Comparison of ENCODE assay signal across 13 cellular contexts in genomic region chr9:88748566-88749238, GRCh38.
DNase-seq lines count a peak whose midpoint lies in the region; ATAC-seq and TF ChIP-seq lines count a peak whose summit lies in the region.
"Had no signal": no experiment of that assay in that cellular context is flagged by ENCODE, and none has a peak within 500 bp of the region (broad histone marks: within the 10 kb centered on the region; RNA-seq: fewer than 3 reads in every experiment).

No MANE protein-coding gene starts in this region.

- H4K91ac ChIP-seq in trophoblast cell (ENCODE audit: low read depth, low read length) = peak overlapping the region; percentile 41

- H3K9me3 Mint-ChIP-seq in WTC11 (peaks cover 19% of the 10 kb centered on the region), type B pancreatic cell (no peaks in the 10 kb centered on the region)

- no peak overlapping the region for H3K4me3 Mint-ChIP-seq in WTC11
- H3K4me3 Mint-ChIP-seq in type B pancreatic cell = no peak overlapping the region

- WGBS in heart left ventricle, 4 donors = 56 to 73% (median 63%) methylated on average over 5 of the region's 5 CpGs
- WGBS in trophoblast cell (ENCODE audit: extremely low coverage, insufficient coverage, insufficient read length) = no CpG with 5 or more reads among the region's 5 CpGs

- TF ChIP-seq POLR2A in heart left ventricle (IDR thresholded peaks at IDR 0.05) = no peak

- peak overlapping the region; percentile 61 for H2BK120ac ChIP-seq in trophoblast cell (ENCODE audit: insufficient read depth, low read length, poor library complexity)

- H3K36me3 ChIP-seq in heart left ventricle (no peaks in the 10 kb centered on the region), trophoblast cell (ENCODE audit: control insufficient read depth in 1 of 2, insufficient read depth in 2 of 2, low read length in 2 of 2) (no peaks in the 10 kb centered on the region)

- peaks cover 41% of the 10 kb centered on the region for H3K79me1 ChIP-seq in trophoblast cell (ENCODE audit: low read length)

- H3K27me3 Mint-ChIP-seq in WTC11 (ENCODE audit: low read depth) (no peaks in the 10 kb centered on the region), type B pancreatic cell (peaks cover 3% of the 10 kb centered on the region)

- no peak overlapping the region for H3K4me3 ChIP-seq in AG04450 (ENCODE audit: low read depth, low read length)
- H3K4me3 ChIP-seq in heart left ventricle = no peak overlapping the region
- no peak overlapping the region for H3K4me3 ChIP-seq in trophoblast cell (ENCODE audit: low read depth, low read length)

- POLR2A ChIA-PET in AG04450 (lab: Yijun Ruan, JAX) (no interaction called here), WTC11 (lab: Charles Lee) (no interaction called here)

- peaks cover 35% of the 10 kb centered on the region for H3K4me1 Mint-ChIP-seq in WTC11
- peaks cover 58% of the 10 kb centered on the region for H3K4me1 Mint-ChIP-seq in type B pancreatic cell (ENCODE audit: unreplicated experiment)

- ATAC-seq in WTC11 = no peak
- peak; percentile 71 to 80 (median 74) for ATAC-seq in heart left ventricle
- ATAC-seq in GM19035 (IDR thresholded peaks at IDR 0.05; ENCODE audit: unreplicated experiment) = no peak

- CTCF ChIA-PET in AG04450 (lab: Charles Lee) (interaction anchor here (1.1 kb wide), 1 partner anchor 252 kb away, joined by 3 read pairs; no protein-coding TSS in a partner anchor), WTC11 (lab: Charles Lee) (no interaction called here)

- H3K27me3 ChIP-seq in AG04450 (ENCODE audit: control insufficient read depth, insufficient read depth, low read length) (no peaks in the 10 kb centered on the region), heart left ventricle (no peaks in the 10 kb centered on the region), trophoblast cell (ENCODE audit: insufficient read depth, low read length) (no peaks in the 10 kb centered on the region)

- no peak overlapping the region for H4K12ac ChIP-seq in trophoblast cell (ENCODE audit: low read depth, low read length)

- no peak overlapping the region for H3K18ac ChIP-seq in trophoblast cell (ENCODE audit: low read length)

- intact Hi-C loops in heart left ventricle (cut with DNase I) = loop anchor here in 1 of 10 donors (10.0 kb wide), 1 partner anchor 154 kb away; no protein-coding TSS in a partner anchor

- peaks cover 0 to 38% (median 19%) of the 10 kb centered on the region in 12 donors for H3K4me1 ChIP-seq in heart left ventricle
- peaks cover 28 to 37% of the 10 kb centered on the region in 2 experiments for H3K4me1 ChIP-seq in trophoblast cell (ENCODE audit: control insufficient read depth in 1 of 2, insufficient read depth in 2 of 2, low read length in 2 of 2)

- H3K4me2 ChIP-seq in trophoblast cell (ENCODE audit: low read length) = no peak overlapping the region

- H3K27ac ChIP-seq in AG04450 (ENCODE audit: low read depth, low read length) = peak overlapping the region; percentile 77
- peak overlapping the region in 11 of 12 donors; percentile 39 to 79 (median 63) for H3K27ac ChIP-seq in heart left ventricle
- peak overlapping the region; percentile 94 for H3K27ac ChIP-seq in trophoblast cell (ENCODE audit: low read depth, low read length)

- H3K14ac ChIP-seq in trophoblast cell (ENCODE audit: low read length) = peak overlapping the region; percentile 22

- H2BK5ac ChIP-seq in trophoblast cell (ENCODE audit: low read depth, low read length, poor library complexity) = peak overlapping the region; percentile 56

- H3K36me3 Mint-ChIP-seq in WTC11 (peaks cover 5% of the 10 kb centered on the region; the same call in 1 of the 2 replicates), type B pancreatic cell (no peaks in the 10 kb centered on the region)

- no peak overlapping the region for H3K4ac ChIP-seq in trophoblast cell (ENCODE audit: low read depth, low read length)

- peak overlapping the region; percentile 17 for H2BK12ac ChIP-seq in trophoblast cell (ENCODE audit: low read length)

- peak overlapping the region; percentile 54; the same call in 1 of the 2 replicates for H3K27ac Mint-ChIP-seq in WTC11
- H3K27ac Mint-ChIP-seq in type B pancreatic cell = no peak overlapping the region

- DNase-seq in AG04450 (ENCODE audit: low read depth, low spot score) (no peak), WTC11 (ENCODE audit: low spot score) (no peak), heart left ventricle (peak in 4 of 5 donors; percentile 51 to 68 (median 57)), trophoblast cell (peak; percentile 65 to 66), NCI-H1048 (lab: John Stamatoyannopoulos, UW) (no peak), NCI-H1092 treated with DMSO at 0.1 percent for 48 hours (lab: John Stamatoyannopoulos, UW) (no peak), type B pancreatic cell (ENCODE audit: extremely low spot score, unreplicated experiment) (no peak)
- DNase-seq: activated T-cell treated with anti-CD3 and anti-CD28 coated beads, Interleukin-2, amount 50 U/mL, for 48 hours; AML-193; cortex of kidney; NCI-H2081; nucleus accumbens had no signal

- no peak overlapping the region for H2AFZ ChIP-seq in trophoblast cell (ENCODE audit: insufficient read depth, low read length, poor library complexity)

- H3K9me3 ChIP-seq in AG04450 (ENCODE audit: control insufficient read depth, insufficient read depth, low read length) (peaks cover 9% of the 10 kb centered on the region), heart left ventricle (peaks cover 0 to 10% (median 0%) of the 10 kb centered on the region in 12 donors), trophoblast cell (ENCODE audit: insufficient read depth, low read depth, low read length) (peaks cover 4% of the 10 kb centered on the region)

- TF ChIP-seq CTCF in AG04450 (IDR thresholded peaks at IDR 0.05; ENCODE audit: low read depth, low read length) = no peak
- no peak for TF ChIP-seq CTCF in WTC11 (IDR thresholded peaks at IDR 0.05)
- no peak for TF ChIP-seq CTCF in heart left ventricle (IDR thresholded peaks at IDR 0.05)
- TF ChIP-seq CTCF in type B pancreatic cell (conservative IDR thresholded peaks at IDR 0.05) = no peak

- no peak overlapping the region for H2AK5ac ChIP-seq in trophoblast cell (ENCODE audit: low read length)

- no peaks in the 10 kb centered on the region for H3K79me2 ChIP-seq in trophoblast cell (ENCODE audit: control insufficient read depth, insufficient read depth, low read length, poor library complexity)

- no peak overlapping the region for H4K8ac ChIP-seq in trophoblast cell (ENCODE audit: low read depth, low read length)

- H3K23ac ChIP-seq in trophoblast cell (ENCODE audit: low read length) = no peak overlapping the region

- no peak overlapping the region for H3K9ac ChIP-seq in trophoblast cell (ENCODE audit: low read length)

TF ChIP-seq in WTC11, 78 proteins besides CTCF, POLR2A, EP300 and RAD21 (continues in another document):
- TF ChIP-seq NFE2L1 (CRISPR knock-in tag; IDR thresholded peaks at IDR 0.05) (no peak), GTF2I (CRISPR knock-in tag; conservative IDR thresholded peaks at IDR 0.05) (no peak), SMAD3 (CRISPR knock-in tag; IDR thresholded peaks at IDR 0.05; ENCODE audit: borderline replicate concordance) (no peak), PRRX2 (CRISPR knock-in tag; IDR thresholded peaks at IDR 0.05) (no peak), AR (CRISPR knock-in tag; IDR thresholded peaks at IDR 0.05) (no peak), STAT6 (CRISPR knock-in tag; conservative IDR thresholded peaks at IDR 0.05; ENCODE audit: low read depth) (no peak), ZNF416 (CRISPR knock-in tag; IDR thresholded peaks at IDR 0.05) (no peak)

Comparison
In these comparisons a context has a peak if more than half of its experiments do, and no peak if none do; other contexts are left out.
1. DNase-seq: peak in heart left ventricle (4 of 5) and trophoblast cell (2 of 2); none in AG04450 (single experiment), WTC11 (single experiment), NCI-H1048 (single experiment), NCI-H1092 treated with DMSO at 0.1 percent for 48 hours (single experiment) and type B pancreatic cell (single experiment).
2. ATAC-seq: peak in heart left ventricle (4 of 4); none in WTC11 (single experiment) and GM19035 (single experiment).
3. Peak in every context shown above with its lines, with median percentiles within 50 percentile points of each other: H3K27ac ChIP-seq.